Comparison of ENCODE assay signal across 1 cellular context in the genomic region with DNA sequence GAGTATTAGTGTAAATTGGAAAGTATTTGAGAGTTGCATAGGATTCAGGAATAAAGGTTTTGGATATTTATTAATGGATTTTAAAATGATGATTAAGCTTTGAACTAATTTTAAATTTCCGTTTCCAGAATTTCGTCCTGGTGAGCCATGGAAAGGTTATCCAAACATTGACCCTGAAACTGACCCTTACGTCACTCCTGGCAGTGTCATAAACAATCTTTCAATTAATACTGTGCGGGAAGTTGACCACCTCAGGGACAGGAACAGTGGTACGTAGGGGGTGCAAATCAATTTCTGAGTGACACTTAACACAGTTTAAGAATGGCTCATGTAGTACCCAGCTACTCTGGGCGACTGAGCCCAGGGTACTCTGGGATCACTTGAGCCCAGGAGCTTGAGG.
TF ChIP-seq lines count a peak whose summit lies in the region.

No MANE protein-coding gene starts in this region.

TF ChIP-seq in WTC11, 78 proteins besides CTCF, POLR2A, EP300 and RAD21 (continued from another document):
- TF ChIP-seq, protein P1, sequence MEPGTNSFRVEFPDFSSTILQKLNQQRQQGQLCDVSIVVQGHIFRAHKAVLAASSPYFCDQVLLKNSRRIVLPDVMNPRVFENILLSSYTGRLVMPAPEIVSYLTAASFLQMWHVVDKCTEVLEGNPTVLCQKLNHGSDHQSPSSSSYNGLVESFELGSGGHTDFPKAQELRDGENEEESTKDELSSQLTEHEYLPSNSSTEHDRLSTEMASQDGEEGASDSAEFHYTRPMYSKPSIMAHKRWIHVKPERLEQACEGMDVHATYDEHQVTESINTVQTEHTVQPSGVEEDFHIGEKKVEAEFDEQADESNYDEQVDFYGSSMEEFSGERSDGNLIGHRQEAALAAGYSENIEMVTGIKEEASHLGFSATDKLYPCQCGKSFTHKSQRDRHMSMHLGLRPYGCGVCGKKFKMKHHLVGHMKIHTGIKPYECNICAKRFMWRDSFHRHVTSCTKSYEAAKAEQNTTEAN (CRISPR knock-in tag; IDR thresholded peaks at IDR 0.05), result no peak
- TF ChIP-seq ELF4 (CRISPR knock-in tag; IDR thresholded peaks at IDR 0.05; ENCODE audit: low read depth), result no peak
- TF ChIP-seq, protein P2, sequence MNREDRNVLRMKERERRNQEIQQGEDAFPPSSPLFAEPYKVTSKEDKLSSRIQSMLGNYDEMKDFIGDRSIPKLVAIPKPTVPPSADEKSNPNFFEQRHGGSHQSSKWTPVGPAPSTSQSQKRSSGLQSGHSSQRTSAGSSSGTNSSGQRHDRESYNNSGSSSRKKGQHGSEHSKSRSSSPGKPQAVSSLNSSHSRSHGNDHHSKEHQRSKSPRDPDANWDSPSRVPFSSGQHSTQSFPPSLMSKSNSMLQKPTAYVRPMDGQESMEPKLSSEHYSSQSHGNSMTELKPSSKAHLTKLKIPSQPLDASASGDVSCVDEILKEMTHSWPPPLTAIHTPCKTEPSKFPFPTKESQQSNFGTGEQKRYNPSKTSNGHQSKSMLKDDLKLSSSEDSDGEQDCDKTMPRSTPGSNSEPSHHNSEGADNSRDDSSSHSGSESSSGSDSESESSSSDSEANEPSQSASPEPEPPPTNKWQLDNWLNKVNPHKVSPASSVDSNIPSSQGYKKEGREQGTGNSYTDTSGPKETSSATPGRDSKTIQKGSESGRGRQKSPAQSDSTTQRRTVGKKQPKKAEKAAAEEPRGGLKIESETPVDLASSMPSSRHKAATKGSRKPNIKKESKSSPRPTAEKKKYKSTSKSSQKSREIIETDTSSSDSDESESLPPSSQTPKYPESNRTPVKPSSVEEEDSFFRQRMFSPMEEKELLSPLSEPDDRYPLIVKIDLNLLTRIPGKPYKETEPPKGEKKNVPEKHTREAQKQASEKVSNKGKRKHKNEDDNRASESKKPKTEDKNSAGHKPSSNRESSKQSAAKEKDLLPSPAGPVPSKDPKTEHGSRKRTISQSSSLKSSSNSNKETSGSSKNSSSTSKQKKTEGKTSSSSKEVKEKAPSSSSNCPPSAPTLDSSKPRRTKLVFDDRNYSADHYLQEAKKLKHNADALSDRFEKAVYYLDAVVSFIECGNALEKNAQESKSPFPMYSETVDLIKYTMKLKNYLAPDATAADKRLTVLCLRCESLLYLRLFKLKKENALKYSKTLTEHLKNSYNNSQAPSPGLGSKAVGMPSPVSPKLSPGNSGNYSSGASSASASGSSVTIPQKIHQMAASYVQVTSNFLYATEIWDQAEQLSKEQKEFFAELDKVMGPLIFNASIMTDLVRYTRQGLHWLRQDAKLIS (CRISPR knock-in tag; IDR thresholded peaks at IDR 0.05; ENCODE audit: borderline replicate concordance), result no peak
